8 cellular contexts compared by ENCODE assay signal in genomic region chr10:103197177-103197576, GRCh38. TPM values are rescaled to one million over a fixed set of nuclear protein-coding genes. Genes with fewer than 3 reads are reported as not detected.
DNase-seq lines count a peak whose midpoint lies in the region; ATAC-seq and TF ChIP-seq lines count a peak whose summit lies in the region.

No MANE protein-coding gene starts in this region.

- peaks cover 3% of the 10 kb centered on the region for H3F3A ChIP-seq in SK-N-SH (replicated peaks; ENCODE audit: insufficient read depth)

- H2AFZ ChIP-seq in SK-N-SH (ENCODE audit: low read depth): peak overlapping the region; percentile 85

- TF ChIP-seq RAD21 in SK-N-SH (IDR thresholded peaks at IDR 0.05; ENCODE audit: low read length): no peak

- peaks cover 7% of the 10 kb centered on the region for H3K79me2 ChIP-seq in SK-N-SH (ENCODE audit: insufficient read depth)

- H3K4me1 ChIP-seq in SK-N-SH (ENCODE audit: control insufficient read depth in 1 of 2, insufficient read depth in 2 of 2, low read depth in 1 of 2, low read length in 1 of 2) (peaks cover 7% of the 10 kb centered on the region in 2 experiments; a peak in 2 of 4 replicates), psoas muscle (no peaks in the 10 kb centered on the region)

- peaks cover 6% of the 10 kb centered on the region for H3K36me3 Mint-ChIP-seq in HFFc6 (ENCODE audit: low read depth)

- no peaks in the 10 kb centered on the region for H4K20me1 ChIP-seq in SK-N-SH (ENCODE audit: insufficient read depth)

- 78% methylated on average over 3 of the region's 3 CpGs for WGBS in SK-N-SH (ENCODE audit: low lambda C conversion rate)
- WGBS in psoas muscle, 3 donors: 44 to 67% (median 49%) methylated on average over 3 of the region's 3 CpGs

- H3K27ac ChIP-seq in SK-N-SH (ENCODE audit: low read depth in 2 of 2, low read length in 1 of 2): peak overlapping the region; percentile 60 to 72; a peak in 3 of 4 replicates
- H3K27ac ChIP-seq in psoas muscle: peak overlapping the region; percentile 50

- H3K4me3 Mint-ChIP-seq in HFFc6: no peak overlapping the region; the same call in 1 of the 2 replicates

- ATAC-seq in psoas muscle (peak; percentile 23 to 75 (median 64)), HG03196 (IDR thresholded peaks at IDR 0.05; ENCODE audit: unreplicated experiment) (no peak), GM21619 (IDR thresholded peaks at IDR 0.05; ENCODE audit: unreplicated experiment) (no peak)

- DNase-seq in HFFc6: peak; percentile 79
- DNase-seq in SK-N-SH: peak; percentile 30
- DNase-seq in fibroblast of the aortic adventitia (ENCODE audit: low read depth): peak; percentile 67
- DNase-seq in psoas muscle: peak; percentile 53 to 67
- no peak for DNase-seq in SK-N-DZ (ENCODE audit: low spot score)
- no peak for DNase-seq in NAMALWA (ENCODE audit: low spot score)

- no peaks in the 10 kb centered on the region for H3K36me3 ChIP-seq in SK-N-SH (replicated peaks in 1 of 2; ENCODE audit: control insufficient read depth in 1 of 2, insufficient read depth in 2 of 2, low read length in 1 of 2)
- H3K36me3 ChIP-seq in psoas muscle (ENCODE audit: insufficient read depth in 1 of 2, low read depth in 1 of 2): no peaks in the 10 kb centered on the region

- TF ChIP-seq CTCF in HFFc6 (IDR thresholded peaks at IDR 0.05) (no peak), SK-N-SH (IDR thresholded peaks at IDR 0.05) (no peak), fibroblast of the aortic adventitia (IDR thresholded peaks at IDR 0.05; ENCODE audit: insufficient read depth, low read length) (no peak), psoas muscle (IDR thresholded peaks at IDR 0.05) (no peak)

- no peaks in the 10 kb centered on the region for H3K9me3 Mint-ChIP-seq in HFFc6

- peaks cover 4% of the 10 kb centered on the region; the same call in 1 of the 2 replicates for H3K27me3 Mint-ChIP-seq in HFFc6 (ENCODE audit: insufficient read depth)

- H3K4me1 Mint-ChIP-seq in HFFc6 (ENCODE audit: low read depth): peaks cover 36% of the 10 kb centered on the region

- H3K9me3 ChIP-seq in SK-N-SH: no peaks in the 10 kb centered on the region
- no peaks in the 10 kb centered on the region for H3K9me3 ChIP-seq in psoas muscle

- intact Hi-C loops in psoas muscle (cut with DNase I): no loop called here

- no peaks in the 10 kb centered on the region for H3K27me3 ChIP-seq in SK-N-SH (ENCODE audit: insufficient read depth)
- H3K27me3 ChIP-seq in psoas muscle (ENCODE audit: insufficient read depth in 3 of 3, low read length in 2 of 3): no peaks in the 10 kb centered on the region

- no peaks in the 10 kb centered on the region for H3K9me2 ChIP-seq in SK-N-SH

- no peak overlapping the region for H3K4me3 ChIP-seq in SK-N-SH (ENCODE audit: low read depth in 2 of 2, low read length in 1 of 2)
- H3K4me3 ChIP-seq in fibroblast of the aortic adventitia (ENCODE audit: low read depth, low read length): no peak overlapping the region
- no peak overlapping the region for H3K4me3 ChIP-seq in psoas muscle

- POLR2A ChIA-PET in SK-N-SH (lab: Yijun Ruan, JAX): no interaction called here

- H3K4me2 ChIP-seq in SK-N-SH: peak overlapping the region; percentile 41; the same call in 1 of the 2 replicates

- CTCF ChIA-PET in SK-N-SH (lab: Yijun Ruan, JAX): interaction anchor here (1.5 kb wide), 1 partner anchor 47 kb away, joined by 4 read pairs; no protein-coding TSS in a partner anchor

- no peak for TF ChIP-seq EP300 in SK-N-SH (IDR thresholded peaks at IDR 0.05; ENCODE audit: borderline replicate concordance in 1 of 2, low read depth in 1 of 2, low read length in 1 of 2)

- peak overlapping the region; percentile 73 for H3K27ac Mint-ChIP-seq in HFFc6

- peak overlapping the region; percentile 10; the same call in 1 of the 2 replicates for H3K9ac ChIP-seq in SK-N-SH

TF ChIP-seq in SK-N-SH, 30 proteins besides CTCF, POLR2A, EP300 and RAD21:
- TF ChIP-seq TEAD4 (IDR thresholded peaks at IDR 0.05; ENCODE audit: borderline replicate concordance, insufficient read depth): no peak
- peak; percentile 39; the same call in 1 of the 2 replicates for TF ChIP-seq RXRA (IDR thresholded peaks at IDR 0.05; ENCODE audit: borderline replicate concordance, low read depth)
- no peak for TF ChIP-seq FOXJ3 (CRISPR knock-in tag; IDR thresholded peaks at IDR 0.05)
- TF ChIP-seq JUND (IDR thresholded peaks at IDR 0.05): peak; percentile 41; the same call in 1 of the 2 replicates
- no peak for TF ChIP-seq TAF1 (IDR thresholded peaks at IDR 0.05; ENCODE audit: borderline replicate concordance, low read depth, low read length)
- TF ChIP-seq RCOR1 (IDR thresholded peaks at IDR 0.05; ENCODE audit: low read length): no peak
- TF ChIP-seq FOSL2 (IDR thresholded peaks at IDR 0.05; ENCODE audit: borderline replicate concordance, low read depth): peak; percentile 66; the same call in 1 of the 2 replicates
- 0 out of 2 replicates have a peak, but pooled peaks have one; percentile 9 for TF ChIP-seq PBX3 (IDR thresholded peaks at IDR 0.05)
- no peak for TF ChIP-seq USF2 (IDR thresholded peaks at IDR 0.05; ENCODE audit: borderline replicate concordance, low read depth, low read length)
- 0 out of 2 replicates have a peak, but pooled peaks have one; percentile 9 for TF ChIP-seq TCF12 (IDR thresholded peaks at IDR 0.05)
- no peak for TF ChIP-seq MAX (IDR thresholded peaks at IDR 0.05; ENCODE audit: low read depth)
- TF ChIP-seq USF1 (IDR thresholded peaks at IDR 0.05; ENCODE audit: borderline replicate concordance, low read depth): peak; percentile 75
- TF ChIP-seq SIN3A (IDR thresholded peaks at IDR 0.05; ENCODE audit: borderline replicate concordance, low read depth, low read length): no peak

RNA-seq across cellular contexts. Expression of gene NT5C2, which starts 4.1 kb away (rescaled TPM):
- total RNA-seq in HFFc6 (2021; fragmentation: NEBNext Ultra II Directional; extraction: Animal tissue kit (Norgen Biotek cat#: 25700)): 10 to 100 TPM; 78.5 to 97.4 (median 81.1) TPM
- polyA plus RNA-seq in SK-N-SH (2012; rRNA removed) (29.6 and 45.4 TPM in 2 replicates), psoas muscle (10 to 100 TPM; 17.8 to 57.6 (median 41.5) TPM)
- polyA plus RNA-seq in SK-N-SH (2012; cell fraction: cytosol; rRNA removed): 42.8 and 47.5 TPM in 2 replicates
- 21.0 and 39.8 TPM in 2 replicates for polyA plus RNA-seq in SK-N-SH (2012; cell fraction: nucleus; rRNA removed)
- total RNA-seq in fibroblast of the aortic adventitia (ENCODE audit: low replicate concordance) (95.2 and 122 TPM in 2 replicates), psoas muscle (10 to 100 TPM; 64.5 to 94.6 (median 80.4) TPM)
- 26.0 and 28.0 TPM in 2 replicates for polyA plus RNA-seq in SK-N-DZ (2014; cell fraction: cytosol; rRNA removed)
- 37.3 and 50.9 TPM in 2 replicates for polyA plus RNA-seq in SK-N-DZ (2014; cell fraction: nucleus; rRNA removed)

RNA-seq across cellular contexts. Expression of gene RPEL1, which starts 48.5 kb away (rescaled TPM):
- under 1 TPM in 1 of 6 experiments, not detected in 5; 0.14 TPM for total RNA-seq in HFFc6 (2021; fragmentation: NEBNext Ultra II Directional; extraction: Animal tissue kit (Norgen Biotek cat#: 25700))
- 0.08 TPM in 1 of 2 replicates, not detected in the other for polyA plus RNA-seq in SK-N-SH (2012; rRNA removed)
- 0.13 and 0.20 TPM in 2 replicates for polyA plus RNA-seq in SK-N-SH (2012; cell fraction: cytosol; rRNA removed)
- 0.05 and 0.16 TPM in 2 replicates for polyA plus RNA-seq in SK-N-SH (2012; cell fraction: nucleus; rRNA removed)
- under 0.01 and 0.82 TPM in 2 replicates for total RNA-seq in fibroblast of the aortic adventitia (ENCODE audit: low replicate concordance)
- total RNA-seq in psoas muscle: not detected
- polyA plus RNA-seq in psoas muscle: under 1 TPM in 1 of 3 donors, not detected in 2; 0.01 TPM
- polyA plus RNA-seq in SK-N-DZ (2014; cell fraction: cytosol; rRNA removed): not detected in 2 replicates
- not detected in 2 replicates for polyA plus RNA-seq in SK-N-DZ (2014; cell fraction: nucleus; rRNA removed)

Comparison
In these comparisons a context has a peak if more than half of its experiments do, and no peak if none do; other contexts are left out.
1. DNase-seq: peak in HFFc6 (single experiment), SK-N-SH (single experiment), fibroblast of the aortic adventitia (single experiment) and psoas muscle (2 of 2); none in SK-N-DZ (single experiment) and NAMALWA (single experiment).
2. ATAC-seq: peak in psoas muscle (4 of 4); none in HG03196 (single experiment) and GM21619 (single experiment).